Comparison of ENCODE assay signal across 16 cellular contexts in genomic region chr15:44623178-44623577, GRCh38. TPM values are rescaled to one million over a fixed set of nuclear protein-coding genes. Genes with fewer than 3 reads are reported as not detected.
DNase-seq lines count a peak whose midpoint lies in the region; ATAC-seq and TF ChIP-seq lines count a peak whose summit lies in the region.
"Had no signal": no experiment of that assay in that cellular context is flagged by ENCODE, and none has a peak within 500 bp of the region (broad histone marks: within the 10 kb centered on the region; RNA-seq: fewer than 3 reads in every experiment).

No MANE protein-coding gene starts in this region.

- TF ChIP-seq CTCF in cardiac muscle cell (IDR thresholded peaks at IDR 0.05; ENCODE audit: low read depth, low read length) (no peak), left ventricle myocardium inferior (IDR thresholded peaks at IDR 0.05; ENCODE audit: borderline replicate concordance) (no peak), osteocyte (IDR thresholded peaks at IDR 0.05) (no peak), foreskin keratinocyte (conservative IDR thresholded peaks at IDR 0.05) (no peak)

- H3K27me3 ChIP-seq in cardiac muscle cell, result no peaks in the 10 kb centered on the region
- no peaks in the 10 kb centered on the region for H3K27me3 ChIP-seq in left ventricle myocardium inferior (ENCODE audit: low read depth)
- H3K27me3 ChIP-seq in foreskin keratinocyte, result no peaks in the 10 kb centered on the region
- H3K27me3 ChIP-seq: Peyer's patch had no signal

- no peaks in the 10 kb centered on the region for H3K4me1 ChIP-seq in cardiac muscle cell (ENCODE audit: low read depth)
- H3K4me1 ChIP-seq in left ventricle myocardium inferior, result no peaks in the 10 kb centered on the region
- H3K4me1 ChIP-seq in foreskin keratinocyte, result no peaks in the 10 kb centered on the region
- H3K4me1 ChIP-seq: Peyer's patch had no signal

- intact Hi-C loops in activated CD4-positive, alpha-beta memory T cell treated with anti-CD3 and anti-CD28 coated beads for 36 hours (cut with micrococcal nuclease), result no loop called here
- intact Hi-C loops in left ventricle myocardium inferior (cut with micrococcal nuclease), result no loop called here
- intact Hi-C loops in activated T-helper 2 cell treated with anti-CD3 and anti-CD28 coated beads, Interferon-gamma antibody, Interleukin-2, Interleukin-4, amounts not matched to agents 10 μg/mL and 5 μg/mL and 100 μg/mL, durations not matched to agents 14 hours and 24 hours and 36 hours (cut with micrococcal nuclease), result no loop called here

- ATAC-seq in foreskin keratinocyte, result no peak
- ATAC-seq: GM23338, HCT116, K562 had no signal

- no peaks in the 10 kb centered on the region for H3K9me3 Mint-ChIP-seq in activated CD4-positive, alpha-beta memory T cell treated with anti-CD3 and anti-CD28 coated beads for 36 hours
- H3K9me3 Mint-ChIP-seq in activated CD4-positive, alpha-beta memory T cell treated with anti-CD3 and anti-CD28 coated beads, Interleukin-2, amount 10 ng/mL, durations not matched to agents 7 days and 5 days, result no peaks in the 10 kb centered on the region
- no peaks in the 10 kb centered on the region for H3K9me3 Mint-ChIP-seq in activated T-helper 2 cell treated with anti-CD3 and anti-CD28 coated beads, Interferon-gamma antibody, Interleukin-2, Interleukin-4, amounts not matched to agents 10 μg/mL and 5 μg/mL and 100 μg/mL, durations not matched to agents 14 hours and 24 hours and 36 hours
- H3K9me3 Mint-ChIP-seq in stimulated activated naive CD8-positive, alpha-beta T cell treated with anti-CD3 and anti-CD28 coated beads, Interleukin-15, Interleukin-2, amounts not matched to agents 100 ng/mL and 50 ng/mL, for 24 hours, result no peaks in the 10 kb centered on the region
- no peaks in the 10 kb centered on the region for H3K9me3 Mint-ChIP-seq in osteocyte (ENCODE audit: unreplicated experiment)
- H3K9me3 Mint-ChIP-seq: GM23338 had no signal

- H3K4me3 ChIP-seq in cardiac muscle cell (no peak overlapping the region), left ventricle myocardium inferior (no peak overlapping the region)
- H3K4me3 ChIP-seq: GM23338, K562, Peyer's patch had no signal

- H3K36me3 Mint-ChIP-seq in activated CD4-positive, alpha-beta memory T cell treated with anti-CD3 and anti-CD28 coated beads for 36 hours, result peaks cover 33% of the 10 kb centered on the region
- H3K36me3 Mint-ChIP-seq in activated CD4-positive, alpha-beta memory T cell treated with anti-CD3 and anti-CD28 coated beads, Interleukin-2, amount 10 ng/mL, durations not matched to agents 7 days and 5 days (ENCODE audit: low read depth), result peaks cover 63% of the 10 kb centered on the region
- H3K36me3 Mint-ChIP-seq in activated T-helper 2 cell treated with anti-CD3 and anti-CD28 coated beads, Interferon-gamma antibody, Interleukin-2, Interleukin-4, amounts not matched to agents 10 μg/mL and 5 μg/mL and 100 μg/mL, durations not matched to agents 14 hours and 24 hours and 36 hours (ENCODE audit: low read depth), result peaks cover 78% of the 10 kb centered on the region
- peaks cover 79% of the 10 kb centered on the region for H3K36me3 Mint-ChIP-seq in stimulated activated naive CD8-positive, alpha-beta T cell treated with anti-CD3 and anti-CD28 coated beads, Interleukin-15, Interleukin-2, amounts not matched to agents 100 ng/mL and 50 ng/mL, for 24 hours (ENCODE audit: low read depth)
- peaks cover 51% of the 10 kb centered on the region for H3K36me3 Mint-ChIP-seq in osteocyte (ENCODE audit: unreplicated experiment)

- peaks cover 11% of the 10 kb centered on the region for H3K4me1 Mint-ChIP-seq in activated CD4-positive, alpha-beta memory T cell treated with anti-CD3 and anti-CD28 coated beads for 36 hours (ENCODE audit: low read depth)
- peaks cover 7% of the 10 kb centered on the region for H3K4me1 Mint-ChIP-seq in activated CD4-positive, alpha-beta memory T cell treated with anti-CD3 and anti-CD28 coated beads, Interleukin-2, amount 10 ng/mL, durations not matched to agents 7 days and 5 days
- H3K4me1 Mint-ChIP-seq in activated T-helper 2 cell treated with anti-CD3 and anti-CD28 coated beads, Interferon-gamma antibody, Interleukin-2, Interleukin-4, amounts not matched to agents 10 μg/mL and 5 μg/mL and 100 μg/mL, durations not matched to agents 14 hours and 24 hours and 36 hours (ENCODE audit: low read depth), result peaks cover 12% of the 10 kb centered on the region
- H3K4me1 Mint-ChIP-seq in stimulated activated naive CD8-positive, alpha-beta T cell treated with anti-CD3 and anti-CD28 coated beads, Interleukin-15, Interleukin-2, amounts not matched to agents 100 ng/mL and 50 ng/mL, for 24 hours (ENCODE audit: low read depth), result peaks cover 15% of the 10 kb centered on the region
- no peaks in the 10 kb centered on the region for H3K4me1 Mint-ChIP-seq in osteocyte (ENCODE audit: unreplicated experiment)
- H3K4me1 Mint-ChIP-seq: GM23338 had no signal

- H3K27ac Mint-ChIP-seq in activated CD4-positive, alpha-beta memory T cell treated with anti-CD3 and anti-CD28 coated beads for 36 hours, result peak overlapping the region; percentile 51
- no peak overlapping the region for H3K27ac Mint-ChIP-seq in activated CD4-positive, alpha-beta memory T cell treated with anti-CD3 and anti-CD28 coated beads, Interleukin-2, amount 10 ng/mL, durations not matched to agents 7 days and 5 days
- peak overlapping the region; percentile 65 for H3K27ac Mint-ChIP-seq in activated T-helper 2 cell treated with anti-CD3 and anti-CD28 coated beads, Interferon-gamma antibody, Interleukin-2, Interleukin-4, amounts not matched to agents 10 μg/mL and 5 μg/mL and 100 μg/mL, durations not matched to agents 14 hours and 24 hours and 36 hours
- H3K27ac Mint-ChIP-seq in stimulated activated naive CD8-positive, alpha-beta T cell treated with anti-CD3 and anti-CD28 coated beads, Interleukin-15, Interleukin-2, amounts not matched to agents 100 ng/mL and 50 ng/mL, for 24 hours, result peak overlapping the region; percentile 45
- H3K27ac Mint-ChIP-seq in osteocyte (ENCODE audit: unreplicated experiment), result no peak overlapping the region
- H3K27ac Mint-ChIP-seq: GM23338 had no signal

- CTCF ChIA-PET in activated CD4-positive, alpha-beta memory T cell treated with anti-CD3 and anti-CD28 coated beads for 36 hours (lab: Charles Lee), result interaction anchor here (0.6 to 1.8 kb wide), 3 partner anchors 44 to 136 kb away, joined by 3 to 6 read pairs (median 3); no protein-coding TSS in a partner anchor
- CTCF ChIA-PET in activated CD4-positive, alpha-beta memory T cell treated with anti-CD3 and anti-CD28 coated beads, Interleukin-2, amount 10 ng/mL, durations not matched to agents 7 days and 5 days (lab: Charles Lee), result interaction anchor here (0.6 kb wide), 1 partner anchor 8 kb away, joined by 4 read pairs; no protein-coding TSS in a partner anchor

- DNase-seq in activated CD4-positive, alpha-beta memory T cell treated with anti-CD3 and anti-CD28 coated beads for 36 hours, result no peak
- DNase-seq in activated CD4-positive, alpha-beta memory T cell treated with anti-CD3 and anti-CD28 coated beads, Interleukin-2, amount 10 ng/mL, durations not matched to agents 7 days and 5 days, result no peak
- no peak for DNase-seq in cardiac muscle cell (ENCODE audit: low read depth in 1 of 2, low spot score in 1 of 2)
- no peak for DNase-seq in left ventricle myocardium inferior
- DNase-seq in activated T-helper 2 cell treated with anti-CD3 and anti-CD28 coated beads, Interferon-gamma antibody, Interleukin-2, Interleukin-4, amounts not matched to agents 10 μg/mL and 5 μg/mL and 100 μg/mL, durations not matched to agents 14 hours and 24 hours and 36 hours (ENCODE audit: low spot score), result no peak
- no peak for DNase-seq in osteocyte (ENCODE audit: extremely low spot score, unreplicated experiment)
- DNase-seq in foreskin keratinocyte, result no peak
- DNase-seq: NCI-H1105; NCI-H510A; NCI-H748 treated with DMSO at 0.1 percent for 48 hours; NK-92 treated with Interleukin-12 subunit alpha and Interleukin-12 subunit beta, amount 100 ng/mL, for 24 hours; Peyer's patch had no signal

- POLR2A ChIA-PET in activated CD4-positive, alpha-beta memory T cell treated with anti-CD3 and anti-CD28 coated beads for 36 hours (lab: Charles Lee), result no interaction called here
- POLR2A ChIA-PET in activated CD4-positive, alpha-beta memory T cell treated with anti-CD3 and anti-CD28 coated beads, Interleukin-2, amount 10 ng/mL, durations not matched to agents 7 days and 5 days (lab: Charles Lee), result interaction anchor here (0.5 to 0.6 kb wide), 2 partner anchors 113 to 813 kb away, joined by 3 read pairs; partner anchors contain the start of gene TRIM69

- no peaks in the 10 kb centered on the region for H3K27me3 Mint-ChIP-seq in activated CD4-positive, alpha-beta memory T cell treated with anti-CD3 and anti-CD28 coated beads for 36 hours
- H3K27me3 Mint-ChIP-seq in activated CD4-positive, alpha-beta memory T cell treated with anti-CD3 and anti-CD28 coated beads, Interleukin-2, amount 10 ng/mL, durations not matched to agents 7 days and 5 days, result no peaks in the 10 kb centered on the region
- H3K27me3 Mint-ChIP-seq in activated T-helper 2 cell treated with anti-CD3 and anti-CD28 coated beads, Interferon-gamma antibody, Interleukin-2, Interleukin-4, amounts not matched to agents 10 μg/mL and 5 μg/mL and 100 μg/mL, durations not matched to agents 14 hours and 24 hours and 36 hours (ENCODE audit: low read depth), result no peaks in the 10 kb centered on the region
- H3K27me3 Mint-ChIP-seq in stimulated activated naive CD8-positive, alpha-beta T cell treated with anti-CD3 and anti-CD28 coated beads, Interleukin-15, Interleukin-2, amounts not matched to agents 100 ng/mL and 50 ng/mL, for 24 hours, result no peaks in the 10 kb centered on the region
- H3K27me3 Mint-ChIP-seq in osteocyte (ENCODE audit: unreplicated experiment), result no peaks in the 10 kb centered on the region

- H3K4me3 Mint-ChIP-seq in activated CD4-positive, alpha-beta memory T cell treated with anti-CD3 and anti-CD28 coated beads for 36 hours, result no peak overlapping the region
- H3K4me3 Mint-ChIP-seq in activated CD4-positive, alpha-beta memory T cell treated with anti-CD3 and anti-CD28 coated beads, Interleukin-2, amount 10 ng/mL, durations not matched to agents 7 days and 5 days, result no peak overlapping the region
- H3K4me3 Mint-ChIP-seq in activated T-helper 2 cell treated with anti-CD3 and anti-CD28 coated beads, Interferon-gamma antibody, Interleukin-2, Interleukin-4, amounts not matched to agents 10 μg/mL and 5 μg/mL and 100 μg/mL, durations not matched to agents 14 hours and 24 hours and 36 hours (ENCODE audit: low read depth), result no peak overlapping the region
- H3K4me3 Mint-ChIP-seq in stimulated activated naive CD8-positive, alpha-beta T cell treated with anti-CD3 and anti-CD28 coated beads, Interleukin-15, Interleukin-2, amounts not matched to agents 100 ng/mL and 50 ng/mL, for 24 hours, result no peak overlapping the region
- no peak overlapping the region for H3K4me3 Mint-ChIP-seq in osteocyte (ENCODE audit: unreplicated experiment)
- H3K4me3 Mint-ChIP-seq: GM23338 had no signal

- peaks cover 51% of the 10 kb centered on the region for H3K36me3 ChIP-seq in cardiac muscle cell
- H3K36me3 ChIP-seq in left ventricle myocardium inferior, result peaks cover 99% of the 10 kb centered on the region

- no peaks in the 10 kb centered on the region for H3K9me3 ChIP-seq in cardiac muscle cell (ENCODE audit: low read depth)
- no peaks in the 10 kb centered on the region for H3K9me3 ChIP-seq in left ventricle myocardium inferior (replicated peaks)
- H3K9me3 ChIP-seq: Peyer's patch had no signal

- H3K27ac ChIP-seq in cardiac muscle cell (peak overlapping the region; percentile 10), left ventricle myocardium inferior (replicated peaks) (no peak overlapping the region), foreskin keratinocyte (no peak overlapping the region)
- H3K27ac ChIP-seq: Peyer's patch had no signal

RNA-seq across cellular contexts. Expression of gene SPG11, which starts 40.3 kb away (rescaled TPM):
- total RNA-seq in activated CD4-positive, alpha-beta memory T cell treated with anti-CD3 and anti-CD28 coated beads for 36 hours, result 10 to 100 TPM; 84.6 to 86.8 TPM
- 10 to 100 TPM; 76.9 to 84.4 TPM for total RNA-seq in activated CD4-positive, alpha-beta memory T cell treated with anti-CD3 and anti-CD28 coated beads, Interleukin-2, amount 10 ng/mL, durations not matched to agents 7 days and 5 days
- total RNA-seq in cardiac muscle cell, result 46.4 and 65.1 TPM in 2 replicates
- polyA plus RNA-seq in cardiac muscle cell, result 15.7 and 30.3 TPM in 2 replicates
- total RNA-seq in left ventricle myocardium inferior, result 49.6 TPM
- 71.2 and 75.8 TPM in 2 replicates for total RNA-seq in activated T-helper 2 cell treated with anti-CD3 and anti-CD28 coated beads, Interferon-gamma antibody, Interleukin-2, Interleukin-4, amounts not matched to agents 10 μg/mL and 5 μg/mL and 100 μg/mL, durations not matched to agents 14 hours and 24 hours and 36 hours
- 58.1 and 79.1 TPM in 2 replicates for total RNA-seq in osteocyte
- total RNA-seq in foreskin keratinocyte, result 34.4 and 42.8 TPM in 2 replicates
- 17.3 and 18.7 TPM in 2 replicates for polyA plus RNA-seq in foreskin keratinocyte

Comparison
In these comparisons a context has a peak if more than half of its experiments do, and no peak if none do; other contexts are left out.
1. H3K27ac Mint-ChIP-seq: peak in activated CD4-positive, alpha-beta memory T cell treated with anti-CD3 and anti-CD28 coated beads for 36 hours (single experiment), activated T-helper 2 cell treated with anti-CD3 and anti-CD28 coated beads, Interferon-gamma antibody, Interleukin-2, Interleukin-4, amounts not matched to agents 10 μg/mL and 5 μg/mL and 100 μg/mL, durations not matched to agents 14 hours and 24 hours and 36 hours (single experiment) and stimulated activated naive CD8-positive, alpha-beta T cell treated with anti-CD3 and anti-CD28 coated beads, Interleukin-15, Interleukin-2, amounts not matched to agents 100 ng/mL and 50 ng/mL, for 24 hours (single experiment); none in activated CD4-positive, alpha-beta memory T cell treated with anti-CD3 and anti-CD28 coated beads, Interleukin-2, amount 10 ng/mL, durations not matched to agents 7 days and 5 days (single experiment) and osteocyte (single experiment).